In the genomic region with DNA sequence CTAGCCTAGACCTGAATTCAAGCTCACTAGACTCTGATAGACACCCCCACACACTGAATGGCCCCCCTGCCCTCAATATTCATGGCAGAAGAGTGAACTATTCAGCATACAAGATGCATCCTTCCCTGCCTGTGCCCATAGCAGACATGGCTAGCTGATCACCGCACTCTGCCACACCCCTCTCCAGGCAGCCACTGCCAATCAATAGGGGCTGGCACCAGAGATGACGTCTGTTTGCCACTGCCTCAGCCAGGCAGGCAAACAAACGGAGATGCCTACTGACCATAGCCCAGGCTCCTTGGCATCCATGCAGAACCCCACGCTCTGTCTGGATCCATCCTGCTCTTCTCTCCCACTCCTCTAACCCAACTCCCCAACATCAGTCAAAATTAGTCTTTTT, we compare ENCODE assay signal across 1 cellular context.
TF ChIP-seq lines count a peak whose summit lies in the region.

No MANE protein-coding gene starts in this region.

TF ChIP-seq in SK-N-SH, 30 proteins besides CTCF, POLR2A, EP300 and RAD21 (continued from another document):
- TF ChIP-seq, protein P1, sequence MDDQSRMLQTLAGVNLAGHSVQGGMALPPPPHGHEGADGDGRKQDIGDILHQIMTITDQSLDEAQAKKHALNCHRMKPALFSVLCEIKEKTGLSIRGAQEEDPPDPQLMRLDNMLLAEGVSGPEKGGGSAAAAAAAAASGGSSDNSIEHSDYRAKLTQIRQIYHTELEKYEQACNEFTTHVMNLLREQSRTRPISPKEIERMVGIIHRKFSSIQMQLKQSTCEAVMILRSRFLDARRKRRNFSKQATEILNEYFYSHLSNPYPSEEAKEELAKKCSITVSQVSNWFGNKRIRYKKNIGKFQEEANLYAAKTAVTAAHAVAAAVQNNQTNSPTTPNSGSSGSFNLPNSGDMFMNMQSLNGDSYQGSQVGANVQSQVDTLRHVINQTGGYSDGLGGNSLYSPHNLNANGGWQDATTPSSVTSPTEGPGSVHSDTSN (IDR thresholded peaks at IDR 0.05): no peak
- no peak for TF ChIP-seq NRF1 (IDR thresholded peaks at IDR 0.05; ENCODE audit: low read depth, low read length)
- TF ChIP-seq, protein P2, sequence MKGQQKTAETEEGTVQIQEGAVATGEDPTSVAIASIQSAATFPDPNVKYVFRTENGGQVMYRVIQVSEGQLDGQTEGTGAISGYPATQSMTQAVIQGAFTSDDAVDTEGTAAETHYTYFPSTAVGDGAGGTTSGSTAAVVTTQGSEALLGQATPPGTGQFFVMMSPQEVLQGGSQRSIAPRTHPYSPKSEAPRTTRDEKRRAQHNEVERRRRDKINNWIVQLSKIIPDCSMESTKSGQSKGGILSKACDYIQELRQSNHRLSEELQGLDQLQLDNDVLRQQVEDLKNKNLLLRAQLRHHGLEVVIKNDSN (IDR thresholded peaks at IDR 0.05; ENCODE audit: borderline replicate concordance, low read depth): no peak
- TF ChIP-seq, protein P3, sequence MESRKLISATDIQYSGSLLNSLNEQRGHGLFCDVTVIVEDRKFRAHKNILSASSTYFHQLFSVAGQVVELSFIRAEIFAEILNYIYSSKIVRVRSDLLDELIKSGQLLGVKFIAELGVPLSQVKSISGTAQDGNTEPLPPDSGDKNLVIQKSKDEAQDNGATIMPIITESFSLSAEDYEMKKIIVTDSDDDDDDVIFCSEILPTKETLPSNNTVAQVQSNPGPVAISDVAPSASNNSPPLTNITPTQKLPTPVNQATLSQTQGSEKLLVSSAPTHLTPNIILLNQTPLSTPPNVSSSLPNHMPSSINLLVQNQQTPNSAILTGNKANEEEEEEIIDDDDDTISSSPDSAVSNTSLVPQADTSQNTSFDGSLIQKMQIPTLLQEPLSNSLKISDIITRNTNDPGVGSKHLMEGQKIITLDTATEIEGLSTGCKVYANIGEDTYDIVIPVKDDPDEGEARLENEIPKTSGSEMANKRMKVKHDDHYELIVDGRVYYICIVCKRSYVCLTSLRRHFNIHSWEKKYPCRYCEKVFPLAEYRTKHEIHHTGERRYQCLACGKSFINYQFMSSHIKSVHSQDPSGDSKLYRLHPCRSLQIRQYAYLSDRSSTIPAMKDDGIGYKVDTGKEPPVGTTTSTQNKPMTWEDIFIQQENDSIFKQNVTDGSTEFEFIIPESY (IDR thresholded peaks at IDR 0.05; ENCODE audit: borderline replicate concordance, low read depth): no peak
- TF ChIP-seq JUND (IDR thresholded peaks at IDR 0.05): no peak
- TF ChIP-seq TEAD4 (IDR thresholded peaks at IDR 0.05; ENCODE audit: borderline replicate concordance, insufficient read depth): no peak
- TF ChIP-seq YY1 (IDR thresholded peaks at IDR 0.05; ENCODE audit: low read depth): no peak
